10 cellular contexts compared by ENCODE assay signal in the genomic region with DNA sequence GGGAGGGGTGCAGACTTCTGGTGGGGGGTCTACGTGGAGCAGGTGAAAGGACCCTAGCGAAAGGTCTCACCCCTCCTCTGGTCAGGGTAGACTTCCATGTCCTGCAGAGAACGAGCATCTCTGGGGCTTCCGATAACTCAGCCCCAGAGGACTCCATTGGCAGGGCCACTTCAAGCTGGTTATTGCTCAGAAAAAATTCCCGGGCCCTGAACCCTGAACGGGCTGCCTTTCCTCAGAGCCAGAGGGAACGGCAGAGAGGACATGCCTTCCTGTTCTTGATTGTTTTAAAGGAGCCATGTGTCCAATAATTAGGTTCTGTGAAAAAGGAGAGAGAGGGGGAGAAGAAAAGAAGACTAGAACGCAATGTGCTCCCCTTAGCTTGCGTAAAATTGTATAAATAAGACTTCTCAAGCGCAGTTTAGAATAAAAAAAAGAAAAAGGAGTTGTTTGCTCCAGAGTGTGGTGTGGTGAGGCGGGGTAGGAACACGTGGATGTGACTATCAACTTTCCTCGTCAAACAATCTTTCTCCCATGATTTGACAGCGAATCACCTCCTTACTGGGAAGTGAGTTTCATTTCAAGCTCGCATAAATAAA.
DNase-seq lines count a peak whose midpoint lies in the region; ATAC-seq and TF ChIP-seq lines count a peak whose summit lies in the region.
"Had no signal": no experiment of that assay in that cellular context is flagged by ENCODE, and none has a peak within 500 bp of the region (broad histone marks: within the 10 kb centered on the region; RNA-seq: fewer than 3 reads in every experiment).

No MANE protein-coding gene starts in this region.

- DNase-seq in HS-5 (ENCODE audit: low read depth) (peak; percentile 66), cardiac fibroblast (ENCODE audit: low read depth in 2 of 2) (peak; percentile 38 to 69), lung (ENCODE audit: low spot score) (no peak), tibial artery (no peak), iPS-NIHi7 (ENCODE audit: extremely low spot score) (no peak), CD1c-positive myeloid dendritic cell (ENCODE audit: extremely low spot score) (no peak)
- DNase-seq in activated CD4-positive, alpha-beta T cell treated with anti-CD3 and anti-CD28 coated beads, Interleukin-2, amount 10 ng/mL, durations not matched to agents 24 days and 14 days = no peak
- DNase-seq in activated CD8-positive, alpha-beta T cell treated with anti-CD3 and anti-CD28 coated beads for 36 hours = no peak
- DNase-seq: kidney glomerular epithelial cell, NCI-H2029 had no signal

- CTCF ChIA-PET in activated CD8-positive, alpha-beta T cell treated with anti-CD3 and anti-CD28 coated beads for 36 hours (lab: Charles Lee) = no interaction called here

- POLR2A ChIA-PET in activated CD8-positive, alpha-beta T cell treated with anti-CD3 and anti-CD28 coated beads for 36 hours (lab: Charles Lee) = interaction anchor here (0.7 kb wide), 1 partner anchor 10 kb away, joined by 3 read pairs; no protein-coding TSS in a partner anchor

- intact Hi-C loops in tibial artery (cut with DNase I; ENCODE audit: low total_unique reads) = no loop called here
- intact Hi-C loops in activated CD4-positive, alpha-beta T cell treated with anti-CD3 and anti-CD28 coated beads, Interleukin-2, amount 10 ng/mL, durations not matched to agents 24 days and 14 days (cut with micrococcal nuclease) = no loop called here
- intact Hi-C loops in activated CD8-positive, alpha-beta T cell treated with anti-CD3 and anti-CD28 coated beads for 36 hours (cut with micrococcal nuclease) = no loop called here

- peaks cover 0 to 3% of the 10 kb centered on the region in 2 donors for H3K9me3 ChIP-seq in lung (ENCODE audit: control insufficient read depth in 2 of 2, insufficient read depth in 1 of 2, low read length in 1 of 2)
- H3K9me3 ChIP-seq in tibial artery = no peaks in the 10 kb centered on the region

- H3K4me3 ChIP-seq in cardiac fibroblast (replicated peaks in 1 of 2; ENCODE audit: low read depth in 2 of 2, low read length in 2 of 2) (peak overlapping the region in 1 of 2 donors; percentile 13), lung (no peak overlapping the region), tibial artery (peak overlapping the region; percentile 41 to 45)

- H3K36me3 Mint-ChIP-seq in activated CD4-positive, alpha-beta T cell treated with anti-CD3 and anti-CD28 coated beads, Interleukin-2, amount 10 ng/mL, durations not matched to agents 24 days and 14 days (ENCODE audit: low read depth) = no peaks in the 10 kb centered on the region
- no peaks in the 10 kb centered on the region for H3K36me3 Mint-ChIP-seq in activated CD8-positive, alpha-beta T cell treated with anti-CD3 and anti-CD28 coated beads for 36 hours (ENCODE audit: low read depth)

- ATAC-seq in lung (ENCODE audit: insufficient read depth, low FRiP score) = peak; percentile 64
- no peak for ATAC-seq in activated CD8-positive, alpha-beta T cell treated with anti-CD3 and anti-CD28 coated beads for 36 hours

- TF ChIP-seq CTCF in cardiac fibroblast (IDR thresholded peaks at IDR 0.05; ENCODE audit: low read depth, low read length) (no peak), lung (IDR thresholded peaks at IDR 0.05; ENCODE audit: control extremely low read depth, extremely low read depth) (no peak), tibial artery (IDR thresholded peaks at IDR 0.05) (no peak)
- no peak for TF ChIP-seq CTCF in activated CD8-positive, alpha-beta T cell treated with anti-CD3 and anti-CD28 coated beads for 36 hours (IDR thresholded peaks at IDR 0.05)

- H3K36me3 ChIP-seq in lung (ENCODE audit: control insufficient read depth in 2 of 2, insufficient read depth in 2 of 2, low read length in 2 of 2) (no peaks in the 10 kb centered on the region), tibial artery (no peaks in the 10 kb centered on the region)

- peaks cover 2% of the 10 kb centered on the region for H3K27me3 Mint-ChIP-seq in activated CD4-positive, alpha-beta T cell treated with anti-CD3 and anti-CD28 coated beads, Interleukin-2, amount 10 ng/mL, durations not matched to agents 24 days and 14 days
- no peaks in the 10 kb centered on the region for H3K27me3 Mint-ChIP-seq in activated CD8-positive, alpha-beta T cell treated with anti-CD3 and anti-CD28 coated beads for 36 hours

- no peak overlapping the region for H3K4me3 Mint-ChIP-seq in activated CD4-positive, alpha-beta T cell treated with anti-CD3 and anti-CD28 coated beads, Interleukin-2, amount 10 ng/mL, durations not matched to agents 24 days and 14 days
- H3K4me3 Mint-ChIP-seq in activated CD8-positive, alpha-beta T cell treated with anti-CD3 and anti-CD28 coated beads for 36 hours = no peak overlapping the region

- WGBS in lung, 2 donors = 43 to 50% methylated on average over 15 of the region's 15 CpGs

- H3K27ac ChIP-seq in lung (ENCODE audit: low read depth in 1 of 2, low read length in 1 of 2) = no peak overlapping the region
- peak overlapping the region; percentile 78 to 80 for H3K27ac ChIP-seq in tibial artery

- H3K4me1 ChIP-seq in lung (ENCODE audit: control insufficient read depth in 2 of 2, insufficient read depth in 2 of 2, low read length in 2 of 2) (peaks cover 2 to 12% of the 10 kb centered on the region in 2 donors), tibial artery (peaks cover 0 to 17% (median 14%) of the 10 kb centered on the region in 4 donors)

- H3K27ac Mint-ChIP-seq in activated CD4-positive, alpha-beta T cell treated with anti-CD3 and anti-CD28 coated beads, Interleukin-2, amount 10 ng/mL, durations not matched to agents 24 days and 14 days = no peak overlapping the region
- H3K27ac Mint-ChIP-seq in activated CD8-positive, alpha-beta T cell treated with anti-CD3 and anti-CD28 coated beads for 36 hours = no peak overlapping the region

- H3K27me3 ChIP-seq in lung (ENCODE audit: control insufficient read depth, insufficient read depth) (no peaks in the 10 kb centered on the region), tibial artery (no peaks in the 10 kb centered on the region)

- H3K9me3 Mint-ChIP-seq in activated CD4-positive, alpha-beta T cell treated with anti-CD3 and anti-CD28 coated beads, Interleukin-2, amount 10 ng/mL, durations not matched to agents 24 days and 14 days = peaks cover 12% of the 10 kb centered on the region
- peaks cover 1% of the 10 kb centered on the region for H3K9me3 Mint-ChIP-seq in activated CD8-positive, alpha-beta T cell treated with anti-CD3 and anti-CD28 coated beads for 36 hours

- H3K4me1 Mint-ChIP-seq in activated CD4-positive, alpha-beta T cell treated with anti-CD3 and anti-CD28 coated beads, Interleukin-2, amount 10 ng/mL, durations not matched to agents 24 days and 14 days = peaks cover 6% of the 10 kb centered on the region
- H3K4me1 Mint-ChIP-seq in activated CD8-positive, alpha-beta T cell treated with anti-CD3 and anti-CD28 coated beads for 36 hours (ENCODE audit: low read depth) = peaks cover 8% of the 10 kb centered on the region

Comparison
In these comparisons a context has a peak if more than half of its experiments do, and no peak if none do; other contexts are left out.
1. DNase-seq: peak in HS-5 (single experiment) and cardiac fibroblast (2 of 2); none in lung (single experiment), tibial artery (0 of 2), iPS-NIHi7 (single experiment), CD1c-positive myeloid dendritic cell (single experiment), activated CD4-positive, alpha-beta T cell treated with anti-CD3 and anti-CD28 coated beads, Interleukin-2, amount 10 ng/mL, durations not matched to agents 24 days and 14 days (single experiment) and activated CD8-positive, alpha-beta T cell treated with anti-CD3 and anti-CD28 coated beads for 36 hours (single experiment).
2. H3K27ac ChIP-seq: peak in tibial artery (2 of 2); none in lung (0 of 2).